19 cellular contexts compared by ENCODE assay signal in genomic region chr6:134918418-134918961, GRCh38. TPM values are rescaled to one million over a fixed set of nuclear protein-coding genes. Genes with fewer than 3 reads are reported as not detected.
DNase-seq lines count a peak whose midpoint lies in the region; ATAC-seq and TF ChIP-seq lines count a peak whose summit lies in the region.
"Had no signal": no experiment of that assay in that cellular context is flagged by ENCODE, and none has a peak within 500 bp of the region (broad histone marks: within the 10 kb centered on the region; RNA-seq: fewer than 3 reads in every experiment).

No MANE protein-coding gene starts in this region.

- CTCF ChIA-PET in WTC11 (lab: Charles Lee) = interaction anchor here (0.6 to 2.1 kb wide), 7 partner anchors 9 to 810 kb away, joined by 3 to 13 read pairs (median 3); no protein-coding TSS in a partner anchor

- no peaks in the 10 kb centered on the region for H3K27me3 ChIP-seq in GM23338 (ENCODE audit: insufficient read depth)
- H3K27me3 ChIP-seq: BLaER1 treated with 17β-estradiol and CSF1 and Interleukin-3, amounts not matched to agents 10 nM and 100 nM; SJSA1 had no signal

- H3K4me3 Mint-ChIP-seq in GM23338 = no peak overlapping the region
- no peak overlapping the region for H3K4me3 Mint-ChIP-seq in WTC11
- H3K4me3 Mint-ChIP-seq in type B pancreatic cell = no peak overlapping the region
- H3K4me3 Mint-ChIP-seq in activated T-cell treated with anti-CD3 and anti-CD28 coated beads, Interleukin-2, amount 50 U/mL, for 4 hours = no peak overlapping the region
- H3K4me3 Mint-ChIP-seq: CD4-positive, alpha-beta memory T cell had no signal

- no peaks in the 10 kb centered on the region for H3K4me1 ChIP-seq in GM23338 (ENCODE audit: insufficient read depth)
- H3K4me1 ChIP-seq: BLaER1 treated with 17β-estradiol and CSF1 and Interleukin-3, amounts not matched to agents 10 nM and 100 nM; HAP-1; SJSA1 had no signal

- H3K79me2 ChIP-seq in GM23338 (replicated peaks; ENCODE audit: insufficient read depth) = no peaks in the 10 kb centered on the region

- peak; percentile 30 to 34; a peak in 3 of 4 replicates for TF ChIP-seq CTCF in GM23338 (conservative IDR thresholded peaks at IDR 0.05; ENCODE audit: low read depth in 2 of 2)
- TF ChIP-seq CTCF in WTC11 (IDR thresholded peaks at IDR 0.05) = no peak
- peak; percentile 9 for TF ChIP-seq CTCF in fibroblast of villous mesenchyme (IDR thresholded peaks at IDR 0.05; ENCODE audit: insufficient read depth, low read depth, low read length)
- peak; percentile 25 for TF ChIP-seq CTCF in type B pancreatic cell (conservative IDR thresholded peaks at IDR 0.05)

- DNase-seq in GM23338 (ENCODE audit: low spot score) (peak; percentile 46), WTC11 (ENCODE audit: low spot score) (no peak), fibroblast of villous mesenchyme (ENCODE audit: low read depth) (no peak), type B pancreatic cell (ENCODE audit: extremely low spot score, unreplicated experiment) (no peak), SHP77 (lab: John Stamatoyannopoulos, UW) (no peak), foreskin melanocyte (no peak)
- DNase-seq in activated T-cell treated with anti-CD3 and anti-CD28 coated beads, Interleukin-2, amount 50 U/mL, for 4 hours = no peak
- DNase-seq: ACHN; CD4-positive, alpha-beta memory T cell; NCI-H1092 treated with DMSO at 0.1 percent for 48 hours; NCI-H2029 treated with DMSO at 0.1 percent for 48 hours; NCI-H446; NCI-H526 treated with DMSO at 0.1 percent for 48 hours; OCI-M1; T-helper 1 cell had no signal

- no peak overlapping the region for H3K27ac Mint-ChIP-seq in GM23338
- no peak overlapping the region for H3K27ac Mint-ChIP-seq in WTC11
- H3K27ac Mint-ChIP-seq in type B pancreatic cell = no peak overlapping the region
- H3K27ac Mint-ChIP-seq: CD4-positive, alpha-beta memory T cell had no signal

- POLR2A ChIA-PET in WTC11 (lab: Charles Lee) = interaction anchor here (0.6 kb wide), 1 partner anchor 771 kb away, joined by 3 read pairs; no protein-coding TSS in a partner anchor

- no peak overlapping the region for H2AFZ ChIP-seq in GM23338

- no peak overlapping the region for H3K27ac ChIP-seq in GM23338 (ENCODE audit: low read depth)
- H3K27ac ChIP-seq: BLaER1 treated with 17β-estradiol and CSF1 and Interleukin-3, amounts not matched to agents 10 nM and 100 nM; SJSA1 had no signal

- H4K20me1 ChIP-seq in GM23338 (replicated peaks; ENCODE audit: insufficient read depth) = no peaks in the 10 kb centered on the region
- H4K20me1 ChIP-seq: BLaER1 treated with 17β-estradiol and CSF1 and Interleukin-3, amounts not matched to agents 10 nM and 100 nM had no signal

- H3K9me2 ChIP-seq in GM23338 (ENCODE audit: insufficient read depth) = no peaks in the 10 kb centered on the region; the same call in 1 of the 2 replicates

- H3K4me1 Mint-ChIP-seq in GM23338 (peaks cover 3% of the 10 kb centered on the region), WTC11 (peaks cover 8% of the 10 kb centered on the region; the same call in 1 of the 2 replicates), type B pancreatic cell (ENCODE audit: unreplicated experiment) (no peaks in the 10 kb centered on the region)
- H3K4me1 Mint-ChIP-seq in activated T-cell treated with anti-CD3 and anti-CD28 coated beads, Interleukin-2, amount 50 U/mL, for 4 hours (ENCODE audit: low read depth) = no peaks in the 10 kb centered on the region
- H3K4me1 Mint-ChIP-seq: CD4-positive, alpha-beta memory T cell had no signal

- H3K27me3 Mint-ChIP-seq in GM23338 (ENCODE audit: insufficient read depth, low read depth, poor library complexity) = peaks cover 4% of the 10 kb centered on the region
- H3K27me3 Mint-ChIP-seq in WTC11 (ENCODE audit: low read depth) = no peaks in the 10 kb centered on the region
- peaks cover 8% of the 10 kb centered on the region for H3K27me3 Mint-ChIP-seq in type B pancreatic cell
- no peaks in the 10 kb centered on the region for H3K27me3 Mint-ChIP-seq in activated T-cell treated with anti-CD3 and anti-CD28 coated beads, Interleukin-2, amount 50 U/mL, for 4 hours (ENCODE audit: low read depth)
- H3K27me3 Mint-ChIP-seq: CD4-positive, alpha-beta memory T cell had no signal

- no peak overlapping the region for H3K4me2 ChIP-seq in GM23338
- H3K4me2 ChIP-seq: BLaER1 treated with 17β-estradiol and CSF1 and Interleukin-3, amounts not matched to agents 10 nM and 100 nM had no signal

- no peaks in the 10 kb centered on the region for H3K9me3 Mint-ChIP-seq in GM23338
- H3K9me3 Mint-ChIP-seq in WTC11 = peaks cover 5% of the 10 kb centered on the region; the same call in 1 of the 2 replicates
- no peaks in the 10 kb centered on the region for H3K9me3 Mint-ChIP-seq in type B pancreatic cell
- no peaks in the 10 kb centered on the region for H3K9me3 Mint-ChIP-seq in activated T-cell treated with anti-CD3 and anti-CD28 coated beads, Interleukin-2, amount 50 U/mL, for 4 hours
- H3K9me3 Mint-ChIP-seq: CD4-positive, alpha-beta memory T cell had no signal

- H3F3A ChIP-seq in GM23338 (replicated peaks; ENCODE audit: low read depth) = no peaks in the 10 kb centered on the region

- H3K36me3 ChIP-seq in GM23338 (ENCODE audit: insufficient read depth) = no peaks in the 10 kb centered on the region
- H3K36me3 ChIP-seq: BLaER1 treated with 17β-estradiol and CSF1 and Interleukin-3, amounts not matched to agents 10 nM and 100 nM; HAP-1; SJSA1 had no signal

- H3K36me3 Mint-ChIP-seq in GM23338 (ENCODE audit: low read depth) (no peaks in the 10 kb centered on the region), WTC11 (no peaks in the 10 kb centered on the region), type B pancreatic cell (no peaks in the 10 kb centered on the region)
- peaks cover 7% of the 10 kb centered on the region for H3K36me3 Mint-ChIP-seq in activated T-cell treated with anti-CD3 and anti-CD28 coated beads, Interleukin-2, amount 50 U/mL, for 4 hours (ENCODE audit: insufficient read depth)

- ATAC-seq in GM23338 (peak; percentile 69), WTC11 (peak; percentile 59)
- ATAC-seq in activated T-cell treated with anti-CD3 and anti-CD28 coated beads, Interleukin-2, amount 50 U/mL, for 4 hours = no peak

- H3K4me3 ChIP-seq in GM23338 (no peak overlapping the region), fibroblast of villous mesenchyme (ENCODE audit: low read depth, low read length) (no peak overlapping the region)
- H3K4me3 ChIP-seq: BLaER1 treated with 17β-estradiol and CSF1 and Interleukin-3, amounts not matched to agents 10 nM and 100 nM; HAP-1; SJSA1 had no signal

TF ChIP-seq in GM23338, 12 proteins besides CTCF, POLR2A, EP300 and RAD21 (continues in another document):
- TF ChIP-seq CREB1 (CRISPR knock-in tag; IDR thresholded peaks at IDR 0.05; ENCODE audit: low read depth) (no peak), NANOG (IDR thresholded peaks at IDR 0.05; ENCODE audit: borderline replicate concordance) (no peak)

TF ChIP-seq in WTC11, 78 proteins besides CTCF, POLR2A, EP300 and RAD21:
- TF ChIP-seq AFF4 (CRISPR knock-in tag; IDR thresholded peaks at IDR 0.05; ENCODE audit: borderline replicate concordance) (no peak), MLX (CRISPR knock-in tag; IDR thresholded peaks at IDR 0.05) (no peak), CBFB (CRISPR knock-in tag; IDR thresholded peaks at IDR 0.05; ENCODE audit: low read depth) (no peak), ZNF671 (CRISPR knock-in tag; IDR thresholded peaks at IDR 0.05) (no peak), PRRX2 (CRISPR knock-in tag; IDR thresholded peaks at IDR 0.05) (no peak), ZNF232 (CRISPR knock-in tag; IDR thresholded peaks at IDR 0.05) (no peak), NR3C1 (CRISPR knock-in tag; conservative IDR thresholded peaks at IDR 0.05; ENCODE audit: low read depth) (no peak)
TF ChIP-seq in WTC11: peak in this region for 0.

RNA-seq across cellular contexts. Expression of gene ALDH8A1, which starts 31.4 kb away (rescaled TPM):
- total RNA-seq in GM23338 (2014; rRNA removed; shearing (Covaris generic)) = not detected in 2 replicates
- 0.12 TPM in 1 of 2 replicates, not detected in the other for polyA plus RNA-seq in GM23338 (2016; fragmentation: Nextera tagmentation; extraction: Ambion mirVana)
- total RNA-seq in WTC11 (2021) = 0.17 to 0.46 TPM (median 0.23 TPM) in 3 replicates
- 0.32 TPM in 1 of 2 replicates, not detected in the other for total RNA-seq in fibroblast of villous mesenchyme
- total RNA-seq in type B pancreatic cell (ENCODE audit: low replicate concordance) = 0.46 and 0.55 TPM in 2 replicates
- total RNA-seq in activated T-cell treated with anti-CD3 and anti-CD28 coated beads, Interleukin-2, amount 50 U/mL, for 4 hours = under 1 TPM in 2 of 3 donors, not detected in 1; 0.25 to 0.29 TPM
- total RNA-seq: Daoy, SJSA1 had no signal
- polyA plus RNA-seq: CD4-positive, alpha-beta memory T cell had no signal

Comparison
In these comparisons a context has a peak if more than half of its experiments do, and no peak if none do; other contexts are left out.
1. ATAC-seq: peak in GM23338 (single experiment) and WTC11 (single experiment); none in activated T-cell treated with anti-CD3 and anti-CD28 coated beads, Interleukin-2, amount 50 U/mL, for 4 hours (0 of 2).